Comparison of ENCODE assay signal across 8 cellular contexts in the genomic region with DNA sequence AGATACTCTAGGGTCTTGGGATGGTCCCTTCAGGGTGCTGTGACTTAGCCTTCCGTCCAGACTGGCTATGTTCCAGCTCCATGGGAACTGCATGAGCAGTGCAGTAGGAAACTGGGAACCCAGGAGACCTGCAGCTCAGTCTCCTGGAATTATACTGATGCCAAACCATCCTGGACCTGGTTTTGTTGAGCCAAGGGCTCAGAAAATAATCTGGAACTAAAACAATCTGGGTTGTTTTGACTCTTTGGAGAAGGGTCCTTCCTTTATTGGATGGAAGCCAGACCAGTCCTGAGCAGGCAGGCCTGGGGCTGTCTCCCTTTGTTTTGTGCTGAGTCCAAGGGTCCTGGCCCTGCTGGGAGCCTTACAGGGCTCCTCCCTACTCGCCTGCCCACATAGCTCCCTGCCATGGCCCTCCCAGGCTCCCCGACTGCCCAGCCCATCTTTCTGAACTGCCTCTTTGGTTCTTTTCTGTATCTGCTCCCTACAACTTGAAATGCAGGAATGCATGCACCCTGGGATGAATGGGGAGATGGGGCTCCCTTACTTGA. TPM values are rescaled to one million over a fixed set of nuclear protein-coding genes. Genes with fewer than 3 reads are reported as not detected.
DNase-seq lines count a peak whose midpoint lies in the region; FAIRE-seq and TF ChIP-seq lines count a peak whose summit lies in the region.

No MANE protein-coding gene starts in this region.

- no peak overlapping the region for H3K56ac ChIP-seq in H1 (replicated peaks; ENCODE audit: insufficient read length, low read depth, low read length)

- H3K27me3 ChIP-seq in CD8-positive, alpha-beta memory T cell (ENCODE audit: insufficient read depth, low read length, poor library complexity, severe bottlenecking): no peaks in the 10 kb centered on the region
- no peaks in the 10 kb centered on the region for H3K27me3 ChIP-seq in NT2/D1 (ENCODE audit: insufficient read depth, insufficient read length)
- H3K27me3 ChIP-seq in H1 (replicated peaks in 1 of 4; ENCODE audit: control insufficient read depth in 3 of 4, extremely low read depth in 1 of 4, insufficient read depth in 3 of 4, low read length in 3 of 4): no peaks in the 10 kb centered on the region
- H3K27me3 ChIP-seq in ovary: no peaks in the 10 kb centered on the region

- POLR2A ChIA-PET in CD8-positive, alpha-beta memory T cell (lab: Charles Lee): no interaction called here
- POLR2A ChIA-PET in H1 (lab: Charles Lee; ENCODE audit: partially characterized antibody): interaction anchor here (1.1 to 6.8 kb wide), 7 partner anchors 11 to 180 kb away, joined by 3 to 29 read pairs (median 4); a partner anchor contains a TSS

- TF ChIP-seq CTCF in H1 (IDR thresholded peaks at IDR 0.05; ENCODE audit: control extremely low read depth in 1 of 3, insufficient read depth in 1 of 3, low read depth in 1 of 3, low read length in 3 of 3) (no peak), ovary (IDR thresholded peaks at IDR 0.05) (no peak)

- no peak for DNase-seq in CD8-positive, alpha-beta memory T cell
- DNase-seq in NT2/D1 (ENCODE audit: low read depth, low spot score): no peak
- DNase-seq in H1 (ENCODE audit: low read depth in 1 of 2, low spot score in 2 of 2): no peak
- DNase-seq in ovary: no peak
- no peak for DNase-seq in foreskin melanocyte
- no peak for DNase-seq in NK-92 (lab: John Stamatoyannopoulos, UW; ENCODE audit: unreplicated experiment)
- DNase-seq in kidney glomerular epithelial cell (lab: John Stamatoyannopoulos, UW): no peak
- DNase-seq in NOMO-1 (lab: John Stamatoyannopoulos, UW; ENCODE audit: unreplicated experiment in 2 of 2): no peak

- H3K4me1 ChIP-seq in CD8-positive, alpha-beta memory T cell (ENCODE audit: insufficient read depth, low read length): peaks cover 26% of the 10 kb centered on the region
- peaks cover 15% of the 10 kb centered on the region for H3K4me1 ChIP-seq in NT2/D1 (ENCODE audit: insufficient read depth, insufficient read length)
- peaks cover 0 to 13% (median 4%) of the 10 kb centered on the region in 4 experiments; a peak in 5 of 7 replicates for H3K4me1 ChIP-seq in H1 (replicated peaks in 1 of 4; ENCODE audit: control insufficient read depth in 3 of 4, insufficient read depth in 4 of 4, low read length in 3 of 4)
- peaks cover 9% of the 10 kb centered on the region for H3K4me1 ChIP-seq in ovary (ENCODE audit: insufficient read depth)

- no peak overlapping the region for H4K5ac ChIP-seq in H1 (ENCODE audit: insufficient read length, low read depth, low read length)

- TF ChIP-seq POLR2A in H1 (IDR thresholded peaks at IDR 0.05; ENCODE audit: control extremely low read depth in 1 of 2, low read depth in 2 of 2, low read length in 2 of 2) (no peak), ovary (IDR thresholded peaks at IDR 0.05) (no peak)

- H3K4ac ChIP-seq in H1 (replicated peaks; ENCODE audit: insufficient read length, low read depth, low read length): no peak overlapping the region

- H2BK15ac ChIP-seq in H1 (ENCODE audit: low read length): no peak overlapping the region

- peaks cover 0 to 4% of the 10 kb centered on the region in 2 experiments for H4K20me1 ChIP-seq in H1 (replicated peaks in 1 of 2; ENCODE audit: control insufficient read depth in 1 of 2, insufficient read depth in 2 of 2, low read length in 2 of 2)

- no peak overlapping the region for H2BK20ac ChIP-seq in H1 (ENCODE audit: low read length)

- no peak overlapping the region for H4K91ac ChIP-seq in H1 (replicated peaks; ENCODE audit: insufficient read length, low read length)

- H3K27me3 Mint-ChIP-seq in CD8-positive, alpha-beta memory T cell: no peaks in the 10 kb centered on the region

- 88% methylated on average over 2 of the region's 3 CpGs; no CpG with 5 or more reads in 1 of the 2 experiments for WGBS in H1 (ENCODE audit: extremely low coverage in 1 of 2, insufficient coverage in 1 of 2, insufficient read length in 1 of 2, insufficient replicate concordance in 2 of 2, low coverage in 1 of 2, low lambda C conversion rate in 2 of 2, missing lambda C conversion rate in 1 of 2), 2 experiments
- 0 to 8% (median 5%) methylated on average over 3 of the region's 3 CpGs for WGBS in ovary, 3 donors

- peak overlapping the region; percentile 83 for H3K4me3 ChIP-seq in CD8-positive, alpha-beta memory T cell (ENCODE audit: low read length)
- H3K4me3 ChIP-seq in NT2/D1 (ENCODE audit: insufficient read length, low read depth) (peak overlapping the region; percentile 98), H1 (ENCODE audit: extremely low read depth in 1 of 4, insufficient read depth in 2 of 4, low read depth in 3 of 4, low read length in 4 of 4) (peak overlapping the region; percentile 44 to 90 (median 76); a peak in 6 of 8 replicates), ovary (peak overlapping the region; percentile 82)

- no peak overlapping the region for H3K23ac ChIP-seq in H1 (ENCODE audit: insufficient read length)

- peak overlapping the region; percentile 83 to 94 (median 90) for H3K4me3 Mint-ChIP-seq in CD8-positive, alpha-beta memory T cell

- H4K8ac ChIP-seq in H1 (ENCODE audit: extremely low read depth, insufficient read depth, low read length): no peak overlapping the region

- H3K4me1 Mint-ChIP-seq in CD8-positive, alpha-beta memory T cell: peaks cover 43 to 61% (median 53%) of the 10 kb centered on the region in 3 donors

- no peaks in the 10 kb centered on the region for H3K9me3 ChIP-seq in CD8-positive, alpha-beta memory T cell (ENCODE audit: low read length)
- no peaks in the 10 kb centered on the region for H3K9me3 ChIP-seq in NT2/D1 (ENCODE audit: insufficient read depth, low read length)
- no peaks in the 10 kb centered on the region for H3K9me3 ChIP-seq in H1 (ENCODE audit: insufficient read depth in 2 of 2, low read depth in 1 of 2, low read length in 1 of 2)
- H3K9me3 ChIP-seq in ovary: no peaks in the 10 kb centered on the region

- CTCF ChIA-PET in CD8-positive, alpha-beta memory T cell (lab: Charles Lee): interaction anchor here (0.7 to 5.3 kb wide), 5 partner anchors 10 to 423 kb away, joined by 3 to 46 read pairs (median 7); a partner anchor contains a TSS
- CTCF ChIA-PET in H1 (lab: Charles Lee; ENCODE audit: partially characterized antibody): interaction anchor here (0.8 to 10.8 kb wide), 10 partner anchors 11 to 548 kb away, joined by 3 to 151 read pairs (median 7); a partner anchor contains a TSS

- peaks cover 3% of the 10 kb centered on the region; the same call in 1 of the 2 replicates for H3K23me2 ChIP-seq in H1 (ENCODE audit: low read depth, low read length)

- no peak overlapping the region for H2BK12ac ChIP-seq in H1 (ENCODE audit: low read depth, low read length)

- intact Hi-C loops in ovary (cut with DNase I): no loop called here

- H3K79me2 ChIP-seq in H1 (ENCODE audit: control insufficient read depth in 1 of 2, insufficient read depth in 2 of 2, low read length in 2 of 2): no peaks in the 10 kb centered on the region

- no peak overlapping the region for H2BK5ac ChIP-seq in H1 (ENCODE audit: low read depth, low read length)

- no peak for TF ChIP-seq EP300 in H1 (IDR thresholded peaks at IDR 0.05; ENCODE audit: borderline replicate concordance in 1 of 2, low read depth in 2 of 2, low read length in 2 of 2)
- no peak for TF ChIP-seq EP300 in ovary (IDR thresholded peaks at IDR 0.05)

- H3K9ac ChIP-seq in NT2/D1 (ENCODE audit: insufficient read length, low read depth) (peak overlapping the region; percentile 99), H1 (replicated peaks in 1 of 4; ENCODE audit: extremely low read depth in 1 of 4, low read depth in 3 of 4, low read length in 3 of 4) (no peak overlapping the region)

- H2AK5ac ChIP-seq in H1 (ENCODE audit: low read depth, low read length): no peak overlapping the region

- no peak for TF ChIP-seq RAD21 in H1 (IDR thresholded peaks at IDR 0.05 in 1 of 2, conservative IDR thresholded peaks at IDR 0.05 in 1 of 2; ENCODE audit: low read depth in 2 of 2, low read length in 2 of 2)

- peak overlapping the region; percentile 95 for H3K27ac ChIP-seq in CD8-positive, alpha-beta memory T cell (ENCODE audit: low read depth, low read length)
- H3K27ac ChIP-seq in H1 (ENCODE audit: low read depth, low read length): no peak overlapping the region
- H3K27ac ChIP-seq in ovary: no peak overlapping the region

- H3K4me2 ChIP-seq in H1 (ENCODE audit: insufficient read depth in 1 of 2, low read depth in 2 of 2, low read length in 2 of 2): peak overlapping the region; percentile 66 to 98

- H3K9me3 Mint-ChIP-seq in CD8-positive, alpha-beta memory T cell: no peaks in the 10 kb centered on the region

- FAIRE-seq in H1 (lab: Jason Lieb, UNC): no peak

- no peak overlapping the region for H3K18ac ChIP-seq in H1 (ENCODE audit: extremely low read depth, low read length)

- peaks cover 0 to 18% (median 3%) of the 10 kb centered on the region in 3 donors for H3K36me3 Mint-ChIP-seq in CD8-positive, alpha-beta memory T cell

- H3K27ac Mint-ChIP-seq in CD8-positive, alpha-beta memory T cell: peak overlapping the region; percentile 67 to 97 (median 89)

- no peak overlapping the region for H2BK120ac ChIP-seq in H1 (replicated peaks; ENCODE audit: low read depth, low read length)

- H2AFZ ChIP-seq in H1 (ENCODE audit: low read length): no peak overlapping the region

- H3K14ac ChIP-seq in H1 (ENCODE audit: insufficient read length): no peak overlapping the region

- H3K79me1 ChIP-seq in H1 (ENCODE audit: low read depth, low read length): peaks cover 3% of the 10 kb centered on the region; the same call in 1 of the 2 replicates

- no peaks in the 10 kb centered on the region for H3K36me3 ChIP-seq in CD8-positive, alpha-beta memory T cell (ENCODE audit: insufficient read depth, low read length)
- H3K36me3 ChIP-seq in NT2/D1 (ENCODE audit: insufficient read depth, insufficient read length, low read length) (peaks cover 28% of the 10 kb centered on the region), H1 (ENCODE audit: control insufficient read depth in 2 of 4, insufficient read depth in 4 of 4, low read length in 3 of 4) (no peaks in the 10 kb centered on the region; a peak in 1 of 8 replicates), ovary (no peaks in the 10 kb centered on the region)

RNA-seq across cellular contexts. Expression of a gene that starts 1.2 kb away (rescaled TPM):
- 10 to 100 TPM; 28.9 to 32.1 TPM for total RNA-seq in CD8-positive, alpha-beta memory T cell
- 16.0 TPM for polyA plus RNA-seq in CD8-positive, alpha-beta memory T cell
- 20.7 and 23.0 TPM in 2 replicates for total RNA-seq in H1 (2021; fragmentation: NEBNext Ultra II Directional; extraction: Animal tissue kit (Norgen Biotek cat#: 25700))
- polyA plus RNA-seq in H1 (2011; rRNA removed) (27.0 and 29.4 TPM in 2 replicates), ovary (10 to 100 TPM in 1 of 2 donors, 1 to 10 TPM in 1; 10.0 to 15.3 TPM)
- polyA plus RNA-seq in H1 (2011; cell fraction: cytosol; rRNA removed): 21.9 TPM
- 39.3 TPM for polyA plus RNA-seq in H1 (2011; cell fraction: nucleus; rRNA removed)
- 17.0 to 24.3 TPM (median 21.8 TPM) in 4 replicates for polyA plus RNA-seq in H1 (2012, experiment 1 of 2)
- polyA plus RNA-seq in H1 (2012, experiment 2 of 2): 28.0 TPM
- polyA plus RNA-seq in H1 (2013, experiment 1 of 2): 10.8 TPM
- polyA plus RNA-seq in H1 (2013, experiment 2 of 2): 10.3 TPM
- 47.8 and 49.9 TPM in 2 replicates for polyA minus RNA-seq in H1 (2011; rRNA and poly(A)+ RNA removed)
- 19.0 TPM for polyA minus RNA-seq in H1 (2011; cell fraction: cytosol; rRNA and poly(A)+ RNA removed)
- polyA minus RNA-seq in H1 (2011; cell fraction: nucleus; rRNA and poly(A)+ RNA removed): 22.4 TPM
- 10 to 100 TPM in 6 of 7 donors, 1 to 10 TPM in 1; 8.6 to 30.3 (median 20.9) TPM for total RNA-seq in ovary

RNA-seq across cellular contexts. Expression of a gene that starts 14.4 kb away (rescaled TPM):
- total RNA-seq in CD8-positive, alpha-beta memory T cell: under 1 TPM; 0.22 to 0.49 TPM
- polyA plus RNA-seq in CD8-positive, alpha-beta memory T cell: not detected
- 22.7 and 23.3 TPM in 2 replicates for total RNA-seq in H1 (2021; fragmentation: NEBNext Ultra II Directional; extraction: Animal tissue kit (Norgen Biotek cat#: 25700))
- polyA plus RNA-seq in H1 (2011; rRNA removed) (13.5 and 17.4 TPM in 2 replicates), ovary (under 1 TPM in 1 of 2 donors, not detected in 1; 0.75 TPM)
- 17.3 TPM for polyA plus RNA-seq in H1 (2011; cell fraction: cytosol; rRNA removed)
- polyA plus RNA-seq in H1 (2011; cell fraction: nucleus; rRNA removed): 51.9 TPM
- 9.2 to 17.1 TPM (median 15.6 TPM) in 4 replicates for polyA plus RNA-seq in H1 (2012, experiment 1 of 2)
- polyA plus RNA-seq in H1 (2012, experiment 2 of 2): 7.0 TPM
- 19.3 TPM for polyA plus RNA-seq in H1 (2013, experiment 1 of 2)
- polyA plus RNA-seq in H1 (2013, experiment 2 of 2): 19.6 TPM
- polyA minus RNA-seq in H1 (2011; rRNA and poly(A)+ RNA removed): 2.1 and 5.6 TPM in 2 replicates
- 13.7 TPM for polyA minus RNA-seq in H1 (2011; cell fraction: cytosol; rRNA and poly(A)+ RNA removed)
- 21.4 TPM for polyA minus RNA-seq in H1 (2011; cell fraction: nucleus; rRNA and poly(A)+ RNA removed)
- total RNA-seq in ovary: 1 to 10 TPM in 3 of 7 donors, under 1 TPM in 4; 0.72 to 1.3 (median 0.92) TPM

RNA-seq across cellular contexts. Expression of a gene that starts 21.8 kb away (rescaled TPM):
- total RNA-seq in CD8-positive, alpha-beta memory T cell: 10 to 100 TPM; 85.8 to 94.7 TPM
- polyA plus RNA-seq in CD8-positive, alpha-beta memory T cell: 32.9 TPM
- total RNA-seq in H1 (2021; fragmentation: NEBNext Ultra II Directional; extraction: Animal tissue kit (Norgen Biotek cat#: 25700)): 64.9 and 65.3 TPM in 2 replicates
- polyA plus RNA-seq in H1 (2011; rRNA removed): 92.1 and 163 TPM in 2 replicates
- 86.7 TPM for polyA plus RNA-seq in H1 (2011; cell fraction: cytosol; rRNA removed)
- polyA plus RNA-seq in H1 (2011; cell fraction: nucleus; rRNA removed): 239 TPM
- polyA plus RNA-seq in H1 (2012, experiment 1 of 2): 43.5 to 63.1 TPM (median 52.3 TPM) in 4 replicates
- 81.4 TPM for polyA plus RNA-seq in H1 (2012, experiment 2 of 2)
- 39.0 TPM for polyA plus RNA-seq in H1 (2013, experiment 1 of 2)
- 35.0 TPM for polyA plus RNA-seq in H1 (2013, experiment 2 of 2)
- 74.9 and 79.0 TPM in 2 replicates for polyA minus RNA-seq in H1 (2011; rRNA and poly(A)+ RNA removed)
- 53.3 TPM for polyA minus RNA-seq in H1 (2011; cell fraction: cytosol; rRNA and poly(A)+ RNA removed)
- polyA minus RNA-seq in H1 (2011; cell fraction: nucleus; rRNA and poly(A)+ RNA removed): 78.0 TPM
- 10 to 100 TPM in 6 of 7 donors, 1 to 10 TPM in 1; 7.2 to 27.0 (median 16.2) TPM for total RNA-seq in ovary
- polyA plus RNA-seq in ovary: 10 to 100 TPM in 1 of 2 donors, 1 to 10 TPM in 1; 8.5 to 12.7 TPM

RNA-seq across cellular contexts. Expression of a gene that starts 26.8 kb away (rescaled TPM):
- 100 to 1,000 TPM; 184 to 205 TPM for total RNA-seq in CD8-positive, alpha-beta memory T cell
- 190 TPM for polyA plus RNA-seq in CD8-positive, alpha-beta memory T cell
- 105 and 106 TPM in 2 replicates for total RNA-seq in H1 (2021; fragmentation: NEBNext Ultra II Directional; extraction: Animal tissue kit (Norgen Biotek cat#: 25700))
- polyA plus RNA-seq in H1 (2011; rRNA removed): 302 and 308 TPM in 2 replicates
- 184 TPM for polyA plus RNA-seq in H1 (2011; cell fraction: cytosol; rRNA removed)
- 229 TPM for polyA plus RNA-seq in H1 (2011; cell fraction: nucleus; rRNA removed)
- 67.6 to 121 TPM (median 110 TPM) in 4 replicates for polyA plus RNA-seq in H1 (2012, experiment 1 of 2)
- polyA plus RNA-seq in H1 (2012, experiment 2 of 2): 213 TPM
- 82.5 TPM for polyA plus RNA-seq in H1 (2013, experiment 1 of 2)
- 103 TPM for polyA plus RNA-seq in H1 (2013, experiment 2 of 2)
- 81.0 and 107 TPM in 2 replicates for polyA minus RNA-seq in H1 (2011; rRNA and poly(A)+ RNA removed)
- 56.4 TPM for polyA minus RNA-seq in H1 (2011; cell fraction: cytosol; rRNA and poly(A)+ RNA removed)
- 57.2 TPM for polyA minus RNA-seq in H1 (2011; cell fraction: nucleus; rRNA and poly(A)+ RNA removed)
- total RNA-seq in ovary: 100 to 1,000 TPM in 1 of 7 donors, 10 to 100 TPM in 6; 46.1 to 108 (median 66.9) TPM
- 10 to 100 TPM; 74.4 to 76.1 TPM for polyA plus RNA-seq in ovary

RNA-seq across cellular contexts. Expression of a gene that starts 31.0 kb away (rescaled TPM):
- 10 to 100 TPM; 39.7 to 41.7 TPM for total RNA-seq in CD8-positive, alpha-beta memory T cell
- polyA plus RNA-seq in CD8-positive, alpha-beta memory T cell: 1.9 TPM
- 56.5 and 60.6 TPM in 2 replicates for total RNA-seq in H1 (2021; fragmentation: NEBNext Ultra II Directional; extraction: Animal tissue kit (Norgen Biotek cat#: 25700))
- polyA plus RNA-seq in H1 (2011; rRNA removed) (121 and 152 TPM in 2 replicates), ovary (10 to 100 TPM; 14.4 to 22.1 TPM)
- polyA plus RNA-seq in H1 (2011; cell fraction: cytosol; rRNA removed): 73.9 TPM
- polyA plus RNA-seq in H1 (2011; cell fraction: nucleus; rRNA removed): 116 TPM
- polyA plus RNA-seq in H1 (2012, experiment 1 of 2): 39.4 to 75.9 TPM (median 64.3 TPM) in 4 replicates
- polyA plus RNA-seq in H1 (2012, experiment 2 of 2): 69.9 TPM
- 41.5 TPM for polyA plus RNA-seq in H1 (2013, experiment 1 of 2)
- 41.4 TPM for polyA plus RNA-seq in H1 (2013, experiment 2 of 2)
- polyA minus RNA-seq in H1 (2011; rRNA and poly(A)+ RNA removed): 37.6 and 38.8 TPM in 2 replicates
- 44.5 TPM for polyA minus RNA-seq in H1 (2011; cell fraction: cytosol; rRNA and poly(A)+ RNA removed)
- 39.0 TPM for polyA minus RNA-seq in H1 (2011; cell fraction: nucleus; rRNA and poly(A)+ RNA removed)
- total RNA-seq in ovary: 10 to 100 TPM; 11.9 to 51.3 (median 33.9) TPM

Comparison
In these comparisons a context has a peak if more than half of its experiments do, and no peak if none do; other contexts are left out.
1. RNA of a gene that starts 14.4 kb away (total RNA-seq): 22.7 to 23.3 TPM in H1; 0.72 to 1.3 TPM in ovary and 0.22 to 0.49 TPM in CD8-positive, alpha-beta memory T cell; every median in the first group is over 10 times any median in the second.
2. Peak in every context shown above with its lines, with median percentiles within 50 percentile points of each other: H3K4me3 ChIP-seq.